10 cellular contexts compared by ENCODE assay signal in the genomic region with DNA sequence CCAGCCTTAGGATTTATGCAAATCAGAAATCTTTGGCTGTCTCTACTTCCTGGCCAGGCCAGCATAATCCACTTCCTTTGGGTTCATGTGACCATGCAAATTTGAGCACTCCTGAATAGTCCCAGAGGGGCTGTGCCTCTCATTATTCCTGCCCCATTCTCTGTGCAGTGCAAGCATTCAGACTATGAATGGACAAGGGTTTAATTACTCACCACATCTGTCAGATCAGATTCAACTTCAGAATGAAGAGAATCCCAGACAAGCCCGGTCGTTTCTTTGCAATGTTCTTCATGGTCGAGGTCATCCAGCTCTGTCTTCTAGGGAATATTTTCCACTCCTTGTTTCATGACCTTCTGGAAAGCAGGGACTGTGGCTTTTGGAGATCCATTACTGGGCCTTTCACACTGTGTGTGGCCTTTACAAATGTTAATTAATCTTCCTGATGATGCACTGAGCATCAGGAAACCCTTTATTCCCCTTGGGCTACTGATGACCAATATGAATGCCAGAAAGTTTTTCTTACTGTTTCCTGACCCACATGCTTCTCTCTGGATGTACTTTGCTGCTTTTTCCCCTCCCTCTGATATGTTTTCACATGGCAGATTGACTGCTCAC.
DNase-seq lines count a peak whose midpoint lies in the region; ATAC-seq and TF ChIP-seq lines count a peak whose summit lies in the region.
"Had no signal": no experiment of that assay in that cellular context is flagged by ENCODE, and none has a peak within 500 bp of the region (broad histone marks: within the 10 kb centered on the region; RNA-seq: fewer than 3 reads in every experiment).

No MANE protein-coding gene starts in this region.

- H4K20me1 ChIP-seq in GM23338 (replicated peaks; ENCODE audit: insufficient read depth) (no peaks in the 10 kb centered on the region), OCI-LY7 (ENCODE audit: insufficient read depth, low read length) (no peaks in the 10 kb centered on the region)

- H3F3A ChIP-seq in GM23338 (replicated peaks; ENCODE audit: low read depth) = peaks cover 8% of the 10 kb centered on the region; the same call in 1 of the 2 replicates

- H2AFZ ChIP-seq in GM23338 (no peak overlapping the region), OCI-LY7 (ENCODE audit: low read length) (no peak overlapping the region)

- no peaks in the 10 kb centered on the region for H3K36me3 ChIP-seq in GM23338 (ENCODE audit: insufficient read depth)
- no peaks in the 10 kb centered on the region for H3K36me3 ChIP-seq in OCI-LY7 (ENCODE audit: insufficient read depth, low read length)
- H3K36me3 ChIP-seq in left ventricle myocardium inferior = no peaks in the 10 kb centered on the region

- H3K27ac ChIP-seq in GM23338 (ENCODE audit: low read depth) (peak overlapping the region; percentile 84), OCI-LY7 (ENCODE audit: low read depth, low read length, poor library complexity, severe bottlenecking) (no peak overlapping the region), left ventricle myocardium inferior (replicated peaks) (peak overlapping the region; percentile 59)
- H3K27ac ChIP-seq: C4-2B had no signal

- intact Hi-C loops in OCI-LY7 (cut with micrococcal nuclease; ENCODE audit: unreplicated experiment) (no loop called here), left ventricle myocardium inferior (cut with micrococcal nuclease) (no loop called here)

- no peaks in the 10 kb centered on the region for H3K27me3 ChIP-seq in GM23338 (ENCODE audit: insufficient read depth)
- no peaks in the 10 kb centered on the region for H3K27me3 ChIP-seq in left ventricle myocardium inferior (ENCODE audit: low read depth)

- H3K27ac Mint-ChIP-seq in GM23338 = peak overlapping the region; percentile 82
- H3K27ac Mint-ChIP-seq in stimulated activated naive B cell treated with anti-CD40 and anti-IgM and Interleukin-4, amounts not matched to agents 10 μg/mL and 1 μg/mL and 100 μg/mL, for 72 hours = no peak overlapping the region
- H3K27ac Mint-ChIP-seq: activated naive CD8-positive, alpha-beta T cell treated with anti-CD3 and anti-CD28 coated beads for 36 hours had no signal

- CTCF ChIA-PET in OCI-LY7 (lab: Charles Lee; ENCODE audit: unreplicated experiment) = no interaction called here

- no TSS peak for BruUV-seq in OCI-LY7 (replicated peaks; lab: Mats Ljungman, UMichigan)

- H3K4me3 ChIP-seq in GM23338 (peak overlapping the region; percentile 24; the same call in 1 of the 2 replicates), OCI-LY7 (ENCODE audit: low read depth, low read length, poor library complexity, severe bottlenecking) (no peak overlapping the region), left ventricle myocardium inferior (no peak overlapping the region)

- H3K4me1 ChIP-seq in GM23338 (ENCODE audit: insufficient read depth) (peaks cover 51% of the 10 kb centered on the region), OCI-LY7 (ENCODE audit: insufficient read depth, low read length, poor library complexity, severe bottlenecking) (peaks cover 9% of the 10 kb centered on the region), left ventricle myocardium inferior (peaks cover 16% of the 10 kb centered on the region)

- H3K36me3 Mint-ChIP-seq in GM23338 (ENCODE audit: low read depth) = peaks cover 5% of the 10 kb centered on the region; the same call in 2 of the 3 replicates
- H3K36me3 Mint-ChIP-seq in stimulated activated naive B cell treated with anti-CD40 and anti-IgM and Interleukin-4, amounts not matched to agents 10 μg/mL and 1 μg/mL and 100 μg/mL, for 72 hours = peaks cover 7 to 20% of the 10 kb centered on the region in 2 donors

- peak; percentile 22 for DNase-seq in AG20443 (ENCODE audit: low spot score)
- no peak for DNase-seq in GM23338 (ENCODE audit: low spot score)
- peak; percentile 1 for DNase-seq in OCI-LY7 (ENCODE audit: low spot score)
- no peak for DNase-seq in left ventricle myocardium inferior
- no peak for DNase-seq in stimulated activated naive B cell treated with anti-CD40 and anti-IgM and Interleukin-4, amounts not matched to agents 10 μg/mL and 1 μg/mL and 100 μg/mL, for 72 hours
- DNase-seq in NCI-H446 treated with DMSO at 0.1 percent for 48 hours (lab: John Stamatoyannopoulos, UW) = no peak
- no peak for DNase-seq in NCI-H1930 (lab: John Stamatoyannopoulos, UW)
- DNase-seq: activated naive CD8-positive, alpha-beta T cell treated with anti-CD3 and anti-CD28 coated beads for 36 hours had no signal

- H3K79me2 ChIP-seq in GM23338 (replicated peaks; ENCODE audit: insufficient read depth) (no peaks in the 10 kb centered on the region), OCI-LY7 (ENCODE audit: insufficient read depth, low read depth, low read length) (no peaks in the 10 kb centered on the region)

- H3K9me3 ChIP-seq in OCI-LY7 (ENCODE audit: low read length) = no peaks in the 10 kb centered on the region
- H3K9me3 ChIP-seq in left ventricle myocardium inferior (replicated peaks) = no peaks in the 10 kb centered on the region

- ATAC-seq in GM23338 (peak; percentile 59), GM18909 (IDR thresholded peaks at IDR 0.05; ENCODE audit: poor library complexity, unreplicated experiment) (no peak)
- ATAC-seq in stimulated activated naive B cell treated with anti-CD40 and anti-IgM and Interleukin-4, amounts not matched to agents 10 μg/mL and 1 μg/mL and 100 μg/mL, for 72 hours (replicated peaks) = no peak

- POLR2A ChIA-PET in OCI-LY7 (lab: Charles Lee) = interaction anchor here (0.5 to 0.6 kb wide), 2 partner anchors 32 to 471 kb away, joined by 3 read pairs; no protein-coding TSS in a partner anchor

- H3K4me3 Mint-ChIP-seq in GM23338 = peak overlapping the region; percentile 31; the same call in 2 of the 3 replicates
- H3K4me3 Mint-ChIP-seq in stimulated activated naive B cell treated with anti-CD40 and anti-IgM and Interleukin-4, amounts not matched to agents 10 μg/mL and 1 μg/mL and 100 μg/mL, for 72 hours = no peak overlapping the region
- H3K4me3 Mint-ChIP-seq: activated naive CD8-positive, alpha-beta T cell treated with anti-CD3 and anti-CD28 coated beads for 36 hours had no signal

- H3K9me2 ChIP-seq in GM23338 (ENCODE audit: insufficient read depth) (no peaks in the 10 kb centered on the region), OCI-LY7 (ENCODE audit: insufficient read depth, low read length) (no peaks in the 10 kb centered on the region)

- peaks cover 53% of the 10 kb centered on the region for H3K4me1 Mint-ChIP-seq in GM23338
- H3K4me1 Mint-ChIP-seq in stimulated activated naive B cell treated with anti-CD40 and anti-IgM and Interleukin-4, amounts not matched to agents 10 μg/mL and 1 μg/mL and 100 μg/mL, for 72 hours = peaks cover 0 to 5% of the 10 kb centered on the region in 2 donors
- H3K4me1 Mint-ChIP-seq: activated naive CD8-positive, alpha-beta T cell treated with anti-CD3 and anti-CD28 coated beads for 36 hours had no signal

- H3K27me3 Mint-ChIP-seq in GM23338 (ENCODE audit: insufficient read depth, low read depth, poor library complexity) = peaks cover 4% of the 10 kb centered on the region
- no peaks in the 10 kb centered on the region for H3K27me3 Mint-ChIP-seq in stimulated activated naive B cell treated with anti-CD40 and anti-IgM and Interleukin-4, amounts not matched to agents 10 μg/mL and 1 μg/mL and 100 μg/mL, for 72 hours
- H3K27me3 Mint-ChIP-seq: activated naive CD8-positive, alpha-beta T cell treated with anti-CD3 and anti-CD28 coated beads for 36 hours had no signal

- no peaks in the 10 kb centered on the region for H3K9me3 Mint-ChIP-seq in GM23338
- H3K9me3 Mint-ChIP-seq in stimulated activated naive B cell treated with anti-CD40 and anti-IgM and Interleukin-4, amounts not matched to agents 10 μg/mL and 1 μg/mL and 100 μg/mL, for 72 hours = no peaks in the 10 kb centered on the region
- H3K9me3 Mint-ChIP-seq: activated naive CD8-positive, alpha-beta T cell treated with anti-CD3 and anti-CD28 coated beads for 36 hours had no signal

- peak overlapping the region; percentile 70 for H3K4me2 ChIP-seq in GM23338
- peak overlapping the region; percentile 18; the same call in 1 of the 2 replicates for H3K4me2 ChIP-seq in OCI-LY7 (ENCODE audit: low read length)

- no peak for TF ChIP-seq CTCF in GM23338 (conservative IDR thresholded peaks at IDR 0.05; ENCODE audit: low read depth in 2 of 2)
- no peak for TF ChIP-seq CTCF in OCI-LY7 (conservative IDR thresholded peaks at IDR 0.05; ENCODE audit: low read length)
- no peak for TF ChIP-seq CTCF in left ventricle myocardium inferior (IDR thresholded peaks at IDR 0.05; ENCODE audit: borderline replicate concordance)

TF ChIP-seq in GM23338, 12 proteins besides CTCF, POLR2A, EP300 and RAD21:
- TF ChIP-seq EZH2phosphoT487 (IDR thresholded peaks at IDR 0.05; ENCODE audit: unreplicated experiment) (no peak), POLR2AphosphoS5 (IDR thresholded peaks at IDR 0.05; ENCODE audit: low read depth) (no peak), NANOG (IDR thresholded peaks at IDR 0.05; ENCODE audit: borderline replicate concordance) (no peak), CREB1 (CRISPR knock-in tag; IDR thresholded peaks at IDR 0.05; ENCODE audit: low read depth) (0 out of 2 replicates have a peak, but pooled peaks have one; percentile 11)
TF ChIP-seq in GM23338: peak in this region for 1.

Comparison
In these comparisons a context has a peak if more than half of its experiments do, and no peak if none do; other contexts are left out.
1. DNase-seq: peak in AG20443 (single experiment) and OCI-LY7 (single experiment); none in GM23338 (single experiment), left ventricle myocardium inferior (single experiment), stimulated activated naive B cell treated with anti-CD40 and anti-IgM and Interleukin-4, amounts not matched to agents 10 μg/mL and 1 μg/mL and 100 μg/mL, for 72 hours (single experiment), NCI-H446 treated with DMSO at 0.1 percent for 48 hours (single experiment) and NCI-H1930 (0 of 2).